Comparison of ENCODE assay signal across 8 cellular contexts in the genomic region with DNA sequence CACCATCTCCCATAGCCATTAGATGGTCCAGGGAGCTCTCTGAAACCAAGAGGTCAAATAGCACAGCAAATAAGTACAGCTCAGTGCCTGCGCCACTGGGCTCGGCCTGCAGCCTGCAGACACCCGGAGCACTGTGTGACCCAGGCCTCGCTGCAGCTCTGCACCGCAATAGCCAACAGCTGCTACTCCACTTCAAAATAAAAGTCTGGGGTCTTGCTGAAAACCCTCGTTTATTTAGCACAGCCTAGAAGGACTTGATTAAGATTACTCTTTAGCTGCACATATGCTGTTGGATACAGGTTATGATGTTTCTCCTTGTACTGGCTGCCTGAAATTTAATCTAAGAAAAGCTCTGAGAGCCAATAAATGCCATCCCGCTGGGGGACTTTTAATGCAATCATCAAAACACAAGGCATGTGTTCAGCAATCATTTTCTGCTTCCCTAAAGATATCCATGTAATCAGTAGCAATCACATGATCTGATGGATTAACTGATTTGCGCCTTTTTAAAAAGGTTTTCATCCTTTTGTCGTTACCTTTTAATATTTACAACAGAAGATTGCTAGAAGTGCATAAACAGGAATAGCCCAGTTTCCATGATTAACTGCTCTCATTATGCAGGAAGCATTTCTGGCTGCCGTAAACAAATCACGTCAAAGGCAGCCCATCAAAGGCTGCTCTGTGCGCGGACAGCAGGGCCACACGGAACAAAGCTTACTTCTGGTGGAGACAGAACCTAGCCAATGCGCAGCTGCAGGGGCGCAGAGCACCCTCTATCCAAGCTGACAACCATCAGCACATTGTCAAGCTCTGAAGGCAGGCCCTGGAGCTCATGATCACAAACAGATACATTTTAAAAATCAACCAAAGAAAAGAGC. TPM values are rescaled to one million over a fixed set of nuclear protein-coding genes. Genes with fewer than 3 reads are reported as not detected.
DNase-seq lines count a peak whose midpoint lies in the region; ATAC-seq and TF ChIP-seq lines count a peak whose summit lies in the region.

No MANE protein-coding gene starts in this region.

- H3K4me1 ChIP-seq in endocrine pancreas (ENCODE audit: control insufficient read depth, insufficient read depth, low read length) (peaks cover 20% of the 10 kb centered on the region), stomach smooth muscle (ENCODE audit: control insufficient read depth, insufficient read depth, low read length) (no peaks in the 10 kb centered on the region)

- no peaks in the 10 kb centered on the region for H3K9me3 Mint-ChIP-seq in activated naive CD4-positive, alpha-beta T cell treated with anti-CD3 and anti-CD28 coated beads, Interleukin-2, amount 10 ng/mL, durations not matched to agents 7 days and 5 days

- peak overlapping the region; percentile 56 for H3K27ac ChIP-seq in stomach smooth muscle (ENCODE audit: low read length)

- H3K4me1 Mint-ChIP-seq in activated naive CD4-positive, alpha-beta T cell treated with anti-CD3 and anti-CD28 coated beads, Interleukin-2, amount 10 ng/mL, durations not matched to agents 7 days and 5 days: peaks cover 20% of the 10 kb centered on the region

- WGBS in lower leg skin, 2 donors: 0 to 2% methylated on average over 16 of the region's 16 CpGs

- peaks cover 8% of the 10 kb centered on the region for H3K36me3 Mint-ChIP-seq in activated naive CD4-positive, alpha-beta T cell treated with anti-CD3 and anti-CD28 coated beads, Interleukin-2, amount 10 ng/mL, durations not matched to agents 7 days and 5 days

- CTCF ChIA-PET in activated naive CD4-positive, alpha-beta T cell treated with anti-CD3 and anti-CD28 coated beads, Interleukin-2, amount 10 ng/mL, durations not matched to agents 7 days and 5 days (lab: Charles Lee): interaction anchor here (1.5 kb wide), 1 partner anchor 12 kb away, joined by 3 read pairs; no protein-coding TSS in a partner anchor

- peak overlapping the region; percentile 59 for H3K4me3 Mint-ChIP-seq in activated naive CD4-positive, alpha-beta T cell treated with anti-CD3 and anti-CD28 coated beads, Interleukin-2, amount 10 ng/mL, durations not matched to agents 7 days and 5 days

- TF ChIP-seq POLR2A in lower leg skin (IDR thresholded peaks at IDR 0.05): no peak

- peak; percentile 89 for ATAC-seq in HG02623 (IDR thresholded peaks at IDR 0.05; ENCODE audit: unreplicated experiment)

- no peak overlapping the region for H3K27ac Mint-ChIP-seq in activated naive CD4-positive, alpha-beta T cell treated with anti-CD3 and anti-CD28 coated beads, Interleukin-2, amount 10 ng/mL, durations not matched to agents 7 days and 5 days

- H3K4me3 ChIP-seq in endocrine pancreas (ENCODE audit: control insufficient read depth, insufficient read depth, low read length) (peak overlapping the region; percentile 94), lower leg skin (ENCODE audit: low read depth, poor library complexity, severe bottlenecking) (peak overlapping the region; percentile 14), stomach smooth muscle (ENCODE audit: low read length in 2 of 2) (peak overlapping the region; percentile 81 to 83)

- H3K36me3 ChIP-seq in endocrine pancreas (ENCODE audit: control insufficient read depth, insufficient read depth, low read length) (no peaks in the 10 kb centered on the region), stomach smooth muscle (ENCODE audit: control insufficient read depth in 2 of 2, insufficient read depth in 2 of 2, low read length in 2 of 2) (no peaks in the 10 kb centered on the region)

- peak; percentile 37 for DNase-seq in activated naive CD4-positive, alpha-beta T cell treated with anti-CD3 and anti-CD28 coated beads, Interleukin-2, amount 10 ng/mL, durations not matched to agents 7 days and 5 days
- DNase-seq in activated naive CD4-positive, alpha-beta T cell treated with anti-CD3 and anti-CD28 coated beads, Interleukin-2, amount 50 U/mL, for 16 hours: no peak
- DNase-seq in NCI-H1092 (lab: John Stamatoyannopoulos, UW): peak; percentile 80
- DNase-seq in T1000 (lab: John Stamatoyannopoulos, UW): peak; percentile 23
- peak; percentile 54 to 89 for DNase-seq in lower leg skin (ENCODE audit: low spot score in 2 of 2)

- H3K27me3 ChIP-seq in endocrine pancreas (ENCODE audit: control insufficient read depth, insufficient read depth, low read length): no peaks in the 10 kb centered on the region
- H3K27me3 ChIP-seq in stomach smooth muscle (ENCODE audit: control insufficient read depth in 1 of 2, insufficient read depth in 2 of 2, low read length in 2 of 2): no peaks in the 10 kb centered on the region

- no peak for TF ChIP-seq CTCF in lower leg skin (IDR thresholded peaks at IDR 0.05)

- H3K27me3 Mint-ChIP-seq in activated naive CD4-positive, alpha-beta T cell treated with anti-CD3 and anti-CD28 coated beads, Interleukin-2, amount 10 ng/mL, durations not matched to agents 7 days and 5 days: no peaks in the 10 kb centered on the region

- H3K9ac ChIP-seq in endocrine pancreas (ENCODE audit: control insufficient read depth, insufficient read depth, low read length) (peak overlapping the region; percentile 31), stomach smooth muscle (ENCODE audit: low read length in 2 of 2) (peak overlapping the region; percentile 32 to 55)

- intact Hi-C loops in lower leg skin (cut with DNase I; ENCODE audit: low total_unique reads): no loop called here

- H3K9me3 ChIP-seq in endocrine pancreas (ENCODE audit: control insufficient read depth, low read length) (no peaks in the 10 kb centered on the region), stomach smooth muscle (ENCODE audit: control insufficient read depth in 2 of 2, low read length in 2 of 2) (no peaks in the 10 kb centered on the region)

RNA-seq across cellular contexts. Expression of gene CLASP2, which starts 58.8 kb away (rescaled TPM):
- total RNA-seq in lower leg skin: 10 to 100 TPM; 27.2 to 76.8 (median 49.8) TPM

Comparison
In these comparisons a context has a peak if more than half of its experiments do, and no peak if none do; other contexts are left out.
1. H3K4me3 ChIP-seq: peak in every context shown above with its lines; median percentile 94 in endocrine pancreas; 82 in stomach smooth muscle; 14 in lower leg skin.